Comparison of ENCODE assay signal across 12 cellular contexts in the genomic region with DNA sequence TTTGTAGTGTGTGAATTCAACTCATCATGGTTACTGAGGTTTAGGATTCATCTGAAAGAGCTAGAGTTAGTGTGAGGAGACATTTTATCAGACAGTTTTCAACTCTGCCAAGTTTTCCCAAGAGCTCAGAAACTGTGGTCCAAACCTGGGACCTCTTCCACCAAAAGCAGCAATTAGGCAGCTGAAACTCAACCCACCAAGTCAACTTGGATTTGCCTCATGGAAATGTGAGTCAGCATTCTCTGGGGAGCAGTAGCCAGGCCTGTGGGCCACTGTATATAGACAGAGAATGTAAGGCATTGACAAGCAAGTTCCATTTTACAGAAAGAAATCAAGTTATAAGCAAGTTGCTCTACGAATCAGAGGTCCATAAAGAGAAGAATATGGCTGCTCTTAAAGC.
"Had no signal": no experiment of that assay in that cellular context is flagged by ENCODE, and none has a peak within 500 bp of the region (broad histone marks: within the 10 kb centered on the region; RNA-seq: fewer than 3 reads in every experiment).

No MANE protein-coding gene starts in this region.

- H3K9me3 ChIP-seq: neutrophil, upper lobe of left lung had no signal

- H3K4me3 ChIP-seq: upper lobe of left lung had no signal

- H3K27me3 ChIP-seq: neutrophil, upper lobe of left lung had no signal

- H3K36me3 ChIP-seq: neutrophil, upper lobe of left lung had no signal

- DNase-seq: activated CD4-positive, alpha-beta T cell treated with anti-CD3 and anti-CD28 coated beads for 36 hours; activated CD8-positive, alpha-beta T cell treated with anti-CD3 and anti-CD28 coated beads for 36 hours; activated effector memory CD4-positive, alpha-beta T cell treated with anti-CD3 and anti-CD28 coated beads, Interleukin-2, amount 50 U/mL, for 16 hours; activated T-cell treated with anti-CD3 and anti-CD28 coated beads, Interleukin-2, amount 50 U/mL, for 4 hours; effector memory CD4-positive, alpha-beta T cell; natural killer cell; posterior cingulate gyrus; retina; small intestine; T-helper 17 cell; upper lobe of left lung had no signal

- H3K4me1 ChIP-seq: upper lobe of left lung had no signal

- H3K27ac ChIP-seq: neutrophil, upper lobe of left lung had no signal
